In the genomic region with DNA sequence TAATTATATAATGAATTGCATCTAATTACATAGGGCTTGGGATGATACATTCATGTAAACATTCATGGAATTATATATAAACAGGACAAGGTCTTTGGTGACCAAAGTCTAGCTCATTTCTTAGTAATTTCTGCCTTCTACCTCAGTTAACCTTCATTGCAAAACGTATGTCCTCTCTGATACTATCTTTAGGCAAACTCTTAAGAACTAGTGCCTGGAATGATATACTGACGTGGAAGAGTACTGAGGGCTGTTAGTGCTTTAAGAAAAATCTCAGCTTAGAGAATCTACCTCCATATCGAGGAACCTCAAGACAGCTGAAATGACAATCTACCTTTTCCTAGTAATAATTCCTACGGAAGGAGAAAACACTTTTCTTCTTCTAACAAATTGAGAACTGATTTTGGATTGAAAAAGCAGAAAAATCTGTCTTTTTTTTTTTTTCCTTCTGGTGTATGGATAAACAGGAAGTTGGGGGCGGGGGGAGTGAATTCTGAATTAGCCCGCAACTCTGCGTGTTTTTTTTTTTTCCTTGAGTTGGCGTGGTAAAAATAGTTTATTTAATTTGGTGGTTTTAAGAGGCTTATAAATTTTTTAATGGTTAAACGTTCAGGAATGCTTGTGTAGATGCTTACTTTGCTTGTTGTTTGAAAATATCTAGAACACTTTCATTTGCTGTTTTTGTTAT, we compare ENCODE assay signal across 1 cellular context.
TF ChIP-seq lines count a peak whose summit lies in the region.

No MANE protein-coding gene starts in this region.

TF ChIP-seq in K562, 482 proteins besides CTCF, POLR2A, EP300 and RAD21:
- TF ChIP-seq ZNF408 (CRISPR knock-in tag; IDR thresholded peaks at IDR 0.05; ENCODE audit: low read depth), result no peak
- no peak for TF ChIP-seq ZBTB43 (CRISPR knock-in tag; IDR thresholded peaks at IDR 0.05)
- peak; percentile 23; the same call in 1 of the 2 replicates for TF ChIP-seq VEZF1 (CRISPR knock-in tag; IDR thresholded peaks at IDR 0.05)
- TF ChIP-seq ZNF639 (CRISPR knock-in tag; conservative IDR thresholded peaks at IDR 0.05 in 1 of 2, IDR thresholded peaks at IDR 0.05 in 1 of 2), result no peak
- TF ChIP-seq HDAC1 (IDR thresholded peaks at IDR 0.05), result no peak
- TF ChIP-seq JUND (IDR thresholded peaks at IDR 0.05; ENCODE audit: borderline replicate concordance, low read depth, low read length), result no peak
- no peak for TF ChIP-seq JUND (tag; IDR thresholded peaks at IDR 0.05; ENCODE audit: borderline replicate concordance, low read depth, low read length)
